Comparison of ENCODE assay signal across 25 cellular contexts in genomic region chr10:89007129-89007893, GRCh38.
"Had no signal": no experiment of that assay in that cellular context is flagged by ENCODE, and none has a peak within 500 bp of the region (broad histone marks: within the 10 kb centered on the region; RNA-seq: fewer than 3 reads in every experiment).

No MANE protein-coding gene starts in this region.

- H3K27me3 ChIP-seq: brain microvascular endothelial cell, esophagus muscularis mucosa, gastroesophageal sphincter, heart left ventricle, tibial nerve, uterus had no signal

- ATAC-seq: activated CD8-positive, alpha-beta T cell treated with anti-CD3 and anti-CD28 coated beads for 36 hours; gastroesophageal sphincter; heart left ventricle; natural killer cell treated with Interleukin-12 subunit alpha and Interleukin-12 subunit beta and Interleukin-15 and Interleukin-18, amount 100 ng/mL, for 72 hours; stimulated activated naive CD8-positive, alpha-beta T cell treated with anti-CD3 and anti-CD28 coated beads, Interleukin-15, Interleukin-2, amounts not matched to agents 100 U/mL and 50 U/mL, for 24 hours had no signal

- H3K4me3 ChIP-seq: esophagus muscularis mucosa, gastroesophageal sphincter, heart left ventricle, tibial nerve, uterus had no signal

- H3K27ac Mint-ChIP-seq: activated B cell treated with CpG ODN at 0.5 μM for 24 hours; activated CD8-positive, alpha-beta T cell treated with anti-CD3 and anti-CD28 coated beads for 36 hours had no signal

- H3K27me3 Mint-ChIP-seq: activated B cell treated with CpG ODN at 0.5 μM for 24 hours; activated CD8-positive, alpha-beta T cell treated with anti-CD3 and anti-CD28 coated beads for 36 hours; natural killer cell treated with Interleukin-12 subunit alpha and Interleukin-12 subunit beta and Interleukin-15 and Interleukin-18, amount 100 ng/mL, for 72 hours had no signal

- DNase-seq: activated B cell treated with CpG ODN at 0.5 μM for 24 hours; activated CD4-positive, alpha-beta T cell treated with anti-CD3 and anti-CD28 coated beads for 4 hours; activated CD8-positive, alpha-beta T cell treated with anti-CD3 and anti-CD28 coated beads for 36 hours; activated effector memory CD4-positive, alpha-beta T cell treated with Interleukin-2 at 50 U/mL for 16 hours; activated naive CD4-positive, alpha-beta T cell treated with anti-CD3 and anti-CD28 coated beads, Interleukin-2, amount 50 U/mL, for 16 hours; activated T-cell treated with anti-CD3 and anti-CD28 coated beads, Interleukin-2, amount 50 U/mL, for 1 hour; aorta; brain microvascular endothelial cell; cortex of kidney; effector CD4-positive, alpha-beta T cell; heart left ventricle; immature natural killer cell; kidney glomerular epithelial cell; mesendoderm; nucleus accumbens; retina; stimulated activated CD4-positive, alpha-beta T cell treated with anti-CD3 and anti-CD28 coated beads, Interleukin-12 subunit alpha, Interleukin-12 subunit beta, amount 100 ng/mL, for 4 hours; stimulated activated CD4-positive, alpha-beta T cell treated with anti-CD3 and anti-CD28 coated beads, Interleukin-1b, Interleukin-23, amount 100 ng/mL, for 48 hours; stimulated activated naive CD8-positive, alpha-beta T cell treated with anti-CD3 and anti-CD28 coated beads, Interleukin-15, Interleukin-2, amounts not matched to agents 100 U/mL and 50 U/mL, for 24 hours; substantia nigra; uterus had no signal

- H3K9me3 Mint-ChIP-seq: activated B cell treated with CpG ODN at 0.5 μM for 24 hours; activated CD8-positive, alpha-beta T cell treated with anti-CD3 and anti-CD28 coated beads for 36 hours; immature natural killer cell; natural killer cell treated with Interleukin-12 subunit alpha and Interleukin-12 subunit beta and Interleukin-15 and Interleukin-18, amount 100 ng/mL, for 72 hours had no signal

- H3K4me3 Mint-ChIP-seq: activated B cell treated with CpG ODN at 0.5 μM for 24 hours; activated CD8-positive, alpha-beta T cell treated with anti-CD3 and anti-CD28 coated beads for 36 hours; immature natural killer cell; natural killer cell treated with Interleukin-12 subunit alpha and Interleukin-12 subunit beta and Interleukin-15 and Interleukin-18, amount 100 ng/mL, for 72 hours had no signal

- H3K4me1 Mint-ChIP-seq: immature natural killer cell had no signal

- H3K4me1 ChIP-seq: uterus had no signal

- H3K36me3 ChIP-seq: brain microvascular endothelial cell, uterus had no signal

- H3K9me3 ChIP-seq: esophagus muscularis mucosa, gastroesophageal sphincter, heart left ventricle, tibial nerve, uterus had no signal

- H3K27ac ChIP-seq: brain microvascular endothelial cell, esophagus muscularis mucosa, gastroesophageal sphincter, heart left ventricle, tibial nerve, uterus had no signal
